Comparison of ENCODE assay signal across 9 cellular contexts in the genomic region with DNA sequence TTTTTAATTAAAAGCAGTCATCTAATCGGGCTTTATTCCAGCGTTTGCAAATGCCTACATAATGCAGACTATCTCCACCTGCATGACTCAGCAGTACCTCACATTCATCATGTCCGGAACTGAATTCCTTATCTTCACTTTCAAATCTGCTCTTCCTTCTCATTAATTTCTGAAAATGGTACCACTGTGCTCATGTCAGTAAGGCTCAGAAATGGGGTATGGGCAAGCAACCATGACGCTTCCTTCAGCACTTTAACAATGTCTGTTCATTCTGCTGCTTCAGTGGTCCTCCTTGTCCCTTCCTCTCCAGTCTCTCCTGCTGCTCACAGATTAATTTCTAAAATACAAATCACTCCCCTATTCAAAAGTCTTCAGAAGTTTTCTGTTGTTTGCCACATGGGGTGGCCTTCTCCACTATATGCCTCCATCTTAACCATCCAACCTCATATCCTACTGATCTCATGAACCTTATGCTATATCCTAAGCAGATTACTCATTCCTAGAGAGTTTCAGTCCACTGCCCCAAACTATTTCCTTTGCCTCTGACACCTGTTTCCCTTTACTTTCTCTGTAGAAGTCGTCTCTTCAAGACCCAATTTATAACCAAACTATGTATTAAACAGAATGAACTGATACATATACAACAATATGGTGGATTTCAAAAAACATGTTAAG. TPM values are rescaled to one million over a fixed set of nuclear protein-coding genes. Genes with fewer than 3 reads are reported as not detected.
DNase-seq lines count a peak whose midpoint lies in the region; ATAC-seq and TF ChIP-seq lines count a peak whose summit lies in the region.
"Had no signal": no experiment of that assay in that cellular context is flagged by ENCODE, and none has a peak within 500 bp of the region (broad histone marks: within the 10 kb centered on the region; RNA-seq: fewer than 3 reads in every experiment).

No MANE protein-coding gene starts in this region.

- H3K36me3 Mint-ChIP-seq in activated naive CD4-positive, alpha-beta T cell treated with anti-CD3 and anti-CD28 coated beads, Interleukin-2, amount 50 U/mL, for 24 hours = peaks cover 33% of the 10 kb centered on the region
- H3K36me3 Mint-ChIP-seq in activated naive CD8-positive, alpha-beta T cell treated with anti-CD3 and anti-CD28 coated beads for 36 hours = peaks cover 41% of the 10 kb centered on the region
- peaks cover 28% of the 10 kb centered on the region for H3K36me3 Mint-ChIP-seq in type B pancreatic cell

- no peak overlapping the region for H3K27ac ChIP-seq in body of pancreas
- H3K27ac ChIP-seq in WERI-Rb-1 = no peak overlapping the region

- DNase-seq in activated naive CD4-positive, alpha-beta T cell treated with Interleukin-2 at 50 U/mL for 16 hours = no peak
- no peak for DNase-seq in activated naive CD8-positive, alpha-beta T cell treated with anti-CD3 and anti-CD28 coated beads for 36 hours
- no peak for DNase-seq in type B pancreatic cell (ENCODE audit: extremely low spot score, unreplicated experiment)
- DNase-seq in body of pancreas = no peak
- no peak for DNase-seq in hippocampal formation (lab: John Stamatoyannopoulos, UW)
- no peak for DNase-seq in WERI-Rb-1
- DNase-seq: NCI-H2227 treated with DMSO at 0.1 percent for 48 hours had no signal

- H3K27ac Mint-ChIP-seq in activated naive CD4-positive, alpha-beta T cell treated with anti-CD3 and anti-CD28 coated beads, Interleukin-2, amount 50 U/mL, for 24 hours = peak overlapping the region; percentile 87
- H3K27ac Mint-ChIP-seq in activated naive CD8-positive, alpha-beta T cell treated with anti-CD3 and anti-CD28 coated beads for 36 hours = peak overlapping the region; percentile 55
- H3K27ac Mint-ChIP-seq in type B pancreatic cell = peak overlapping the region; percentile 39

- WGBS in body of pancreas, 2 donors = 61 to 74% methylated on average over 5 of the region's 5 CpGs

- ATAC-seq in HG03159 (IDR thresholded peaks at IDR 0.05; ENCODE audit: unreplicated experiment) = peak; percentile 60
- ATAC-seq in body of pancreas = no peak

- H3K27me3 ChIP-seq in body of pancreas (no peaks in the 10 kb centered on the region), WERI-Rb-1 (ENCODE audit: insufficient read depth, low read depth, severe bottlenecking) (no peaks in the 10 kb centered on the region)

- H3K4me1 ChIP-seq in body of pancreas = peaks cover 12% of the 10 kb centered on the region

- intact Hi-C loops in body of pancreas (cut with DNase I) = loop anchor here (10.0 kb wide), 1 partner anchor 65 kb away; a partner anchor contains a TSS

- no peak overlapping the region for H3K4me3 Mint-ChIP-seq in activated naive CD4-positive, alpha-beta T cell treated with anti-CD3 and anti-CD28 coated beads, Interleukin-2, amount 50 U/mL, for 24 hours
- H3K4me3 Mint-ChIP-seq in activated naive CD8-positive, alpha-beta T cell treated with anti-CD3 and anti-CD28 coated beads for 36 hours = no peak overlapping the region
- no peak overlapping the region for H3K4me3 Mint-ChIP-seq in type B pancreatic cell

- no peaks in the 10 kb centered on the region for H3K27me3 Mint-ChIP-seq in activated naive CD4-positive, alpha-beta T cell treated with anti-CD3 and anti-CD28 coated beads, Interleukin-2, amount 50 U/mL, for 24 hours
- H3K27me3 Mint-ChIP-seq in activated naive CD8-positive, alpha-beta T cell treated with anti-CD3 and anti-CD28 coated beads for 36 hours = no peaks in the 10 kb centered on the region
- no peaks in the 10 kb centered on the region for H3K27me3 Mint-ChIP-seq in type B pancreatic cell

- peaks cover 78% of the 10 kb centered on the region for H3K4me1 Mint-ChIP-seq in activated naive CD4-positive, alpha-beta T cell treated with anti-CD3 and anti-CD28 coated beads, Interleukin-2, amount 50 U/mL, for 24 hours
- peaks cover 45% of the 10 kb centered on the region for H3K4me1 Mint-ChIP-seq in activated naive CD8-positive, alpha-beta T cell treated with anti-CD3 and anti-CD28 coated beads for 36 hours
- H3K4me1 Mint-ChIP-seq in type B pancreatic cell (ENCODE audit: unreplicated experiment) = peaks cover 18% of the 10 kb centered on the region

- TF ChIP-seq CTCF in type B pancreatic cell (conservative IDR thresholded peaks at IDR 0.05) (no peak), body of pancreas (IDR thresholded peaks at IDR 0.05) (no peak), WERI-Rb-1 (IDR thresholded peaks at IDR 0.05; ENCODE audit: low read depth, low read length) (no peak)

- H3K4me3 ChIP-seq in body of pancreas = no peak overlapping the region
- H3K4me3 ChIP-seq in WERI-Rb-1 (ENCODE audit: low read depth, low read length) = no peak overlapping the region

- H3K9me3 ChIP-seq in body of pancreas (no peaks in the 10 kb centered on the region), WERI-Rb-1 (ENCODE audit: severe bottlenecking) (no peaks in the 10 kb centered on the region)

- peaks cover 6 to 11% of the 10 kb centered on the region in 2 donors for H3K36me3 ChIP-seq in body of pancreas (replicated peaks in 1 of 2; ENCODE audit: insufficient read depth in 1 of 2, low read depth in 2 of 2)
- peaks cover 46% of the 10 kb centered on the region for H3K36me3 ChIP-seq in WERI-Rb-1

- H3K9me3 Mint-ChIP-seq in activated naive CD4-positive, alpha-beta T cell treated with anti-CD3 and anti-CD28 coated beads, Interleukin-2, amount 50 U/mL, for 24 hours = no peaks in the 10 kb centered on the region
- H3K9me3 Mint-ChIP-seq in activated naive CD8-positive, alpha-beta T cell treated with anti-CD3 and anti-CD28 coated beads for 36 hours = no peaks in the 10 kb centered on the region
- no peaks in the 10 kb centered on the region for H3K9me3 Mint-ChIP-seq in type B pancreatic cell

- TF ChIP-seq POLR2A in body of pancreas (IDR thresholded peaks at IDR 0.05) = no peak

RNA-seq across cellular contexts. Expression of a gene that starts 7.0 kb away (rescaled TPM):
- 10 to 100 TPM; 61.1 to 63.2 TPM for total RNA-seq in activated naive CD8-positive, alpha-beta T cell treated with anti-CD3 and anti-CD28 coated beads for 36 hours
- total RNA-seq in type B pancreatic cell (ENCODE audit: low replicate concordance) (38.9 and 41.6 TPM in 2 replicates), body of pancreas (10 to 100 TPM; 26.5 to 48.5 TPM)

RNA-seq across cellular contexts. Expression of a gene that starts 7.4 kb away (rescaled TPM):
- total RNA-seq in activated naive CD8-positive, alpha-beta T cell treated with anti-CD3 and anti-CD28 coated beads for 36 hours = 10 to 100 TPM; 14.1 to 15.9 TPM
- total RNA-seq in type B pancreatic cell (ENCODE audit: low replicate concordance) (18.1 and 18.9 TPM in 2 replicates), body of pancreas (10 to 100 TPM in 1 of 2 donors, 1 to 10 TPM in 1; 8.3 to 47.5 TPM)
